In genomic region chr19:44971451-44971850, GRCh38 we compare ENCODE assay signal across 2 cellular contexts. TPM values are rescaled to one million over a fixed set of nuclear protein-coding genes. Genes with fewer than 3 reads are reported as not detected.
"Had no signal": no experiment of that assay in that cellular context is flagged by ENCODE, and none has a peak within 500 bp of the region (broad histone marks: within the 10 kb centered on the region; RNA-seq: fewer than 3 reads in every experiment).

No MANE protein-coding gene starts in this region.

RNA-seq across cellular contexts. Expression of gene APOC2, which starts 25.6 kb away (rescaled TPM):
- total RNA-seq: G401, GM12878 had no signal

RNA-seq across cellular contexts. Expression of gene APOC4, which starts 29.4 kb away (rescaled TPM):
- total RNA-seq: G401, GM12878 had no signal
- polyA plus RNA-seq: GM12878 had no signal
